Comparison of ENCODE assay signal across 17 cellular contexts in genomic region chr7:98618786-98619185, GRCh38. TPM values are rescaled to one million over a fixed set of nuclear protein-coding genes. Genes with fewer than 3 reads are reported as not detected.
DNase-seq lines count a peak whose midpoint lies in the region; ATAC-seq lines count a peak whose summit lies in the region.
"Had no signal": no experiment of that assay in that cellular context is flagged by ENCODE, and none has a peak within 500 bp of the region (broad histone marks: within the 10 kb centered on the region; RNA-seq: fewer than 3 reads in every experiment).

No MANE protein-coding gene starts in this region.

- DNase-seq in stimulated activated naive CD8-positive, alpha-beta T cell treated with anti-CD3 and anti-CD28 coated beads, Interleukin-15, amount 100 ng/mL, for 72 hours, result no peak
- peak in 1 of 2 experiments; percentile 20 for DNase-seq in SJSA1 (ENCODE audit: low read depth in 1 of 2, low spot score in 2 of 2)
- DNase-seq in effector CD8-positive, alpha-beta T cell (lab: John Stamatoyannopoulos, UW), result no peak
- no peak for DNase-seq in NCI-H82 treated with DMSO at 0.1 percent for 48 hours (lab: John Stamatoyannopoulos, UW; ENCODE audit: unreplicated experiment)
- no peak for DNase-seq in NCI-H82 (lab: John Stamatoyannopoulos, UW)
- DNase-seq: activated CD4-positive, CD25-positive, alpha-beta regulatory T cell; activated naive CD8-positive, alpha-beta T cell treated with anti-CD3 and anti-CD28 coated beads, Interleukin-2, amount 50 U/mL, for 24 hours; BE2C; dermis blood vessel endothelial cell; NCI-H187 treated with DMSO at 0.1 percent for 48 hours; NK-92 treated with Interleukin-12 subunit alpha and Interleukin-12 subunit beta, amount 100 ng/mL, for 24 hours; stimulated activated CD8-positive, alpha-beta memory T cell treated with anti-CD3 and anti-CD28 coated beads, Interleukin-4, amount 100 ng/mL, for 48 hours had no signal

- H3K27ac Mint-ChIP-seq in stimulated activated naive CD8-positive, alpha-beta T cell treated with anti-CD3 and anti-CD28 coated beads, Interleukin-15, Interleukin-2, amounts not matched to agents 100 ng/mL and 50 ng/mL, for 24 hours, result no peak overlapping the region
- no peak overlapping the region for H3K27ac Mint-ChIP-seq in stimulated activated naive CD8-positive, alpha-beta T cell treated with anti-CD3 and anti-CD28 coated beads, Interleukin-15, amount 100 ng/mL, for 72 hours

- no peak for ATAC-seq in stimulated activated naive CD8-positive, alpha-beta T cell treated with anti-CD3 and anti-CD28 coated beads, Interleukin-15, amount 100 ng/mL, for 72 hours
- ATAC-seq in HG02798 (IDR thresholded peaks at IDR 0.05; ENCODE audit: poor library complexity, unreplicated experiment), result no peak
- ATAC-seq: left colon had no signal

- H3K27me3 ChIP-seq in SJSA1 (replicated peaks) (peaks cover 26% of the 10 kb centered on the region), iPS-15b (ENCODE audit: control insufficient read depth, insufficient read depth, low read length) (peaks cover 59% of the 10 kb centered on the region)

- peaks cover 21% of the 10 kb centered on the region for H3K4me1 Mint-ChIP-seq in stimulated activated naive CD8-positive, alpha-beta T cell treated with anti-CD3 and anti-CD28 coated beads, Interleukin-15, Interleukin-2, amounts not matched to agents 100 ng/mL and 50 ng/mL, for 24 hours (ENCODE audit: low read depth)
- peaks cover 5% of the 10 kb centered on the region for H3K4me1 Mint-ChIP-seq in stimulated activated naive CD8-positive, alpha-beta T cell treated with anti-CD3 and anti-CD28 coated beads, Interleukin-15, amount 100 ng/mL, for 72 hours

- H3K9ac ChIP-seq in iPS-15b (ENCODE audit: low read depth, low read length), result no peak overlapping the region

- H3K4me1 ChIP-seq in SJSA1 (replicated peaks), result peaks cover 39% of the 10 kb centered on the region
- peaks cover 16% of the 10 kb centered on the region for H3K4me1 ChIP-seq in iPS-15b (ENCODE audit: control insufficient read depth, insufficient read depth, low read length)
- H3K4me1 ChIP-seq: BE2C, HAP-1 had no signal

- H3K4me3 Mint-ChIP-seq in stimulated activated naive CD8-positive, alpha-beta T cell treated with anti-CD3 and anti-CD28 coated beads, Interleukin-15, Interleukin-2, amounts not matched to agents 100 ng/mL and 50 ng/mL, for 24 hours, result peak overlapping the region; percentile 30
- H3K4me3 Mint-ChIP-seq in stimulated activated naive CD8-positive, alpha-beta T cell treated with anti-CD3 and anti-CD28 coated beads, Interleukin-15, amount 100 ng/mL, for 72 hours, result no peak overlapping the region
- H3K4me3 Mint-ChIP-seq: activated naive CD8-positive, alpha-beta T cell treated with anti-CD3 and anti-CD28 coated beads, Interleukin-2, amount 50 U/mL, for 24 hours had no signal

- H3K9me3 ChIP-seq in SJSA1 (replicated peaks) (peaks cover 8% of the 10 kb centered on the region), iPS-15b (ENCODE audit: control insufficient read depth, insufficient read depth, low read length) (no peaks in the 10 kb centered on the region)
- H3K9me3 ChIP-seq: HAP-1 had no signal

- peaks cover 54% of the 10 kb centered on the region for H3K27me3 Mint-ChIP-seq in stimulated activated naive CD8-positive, alpha-beta T cell treated with anti-CD3 and anti-CD28 coated beads, Interleukin-15, Interleukin-2, amounts not matched to agents 100 ng/mL and 50 ng/mL, for 24 hours
- peaks cover 74% of the 10 kb centered on the region for H3K27me3 Mint-ChIP-seq in stimulated activated naive CD8-positive, alpha-beta T cell treated with anti-CD3 and anti-CD28 coated beads, Interleukin-15, amount 100 ng/mL, for 72 hours

- H3K36me3 ChIP-seq in SJSA1, result peaks cover 42% of the 10 kb centered on the region
- peaks cover 3% of the 10 kb centered on the region for H3K36me3 ChIP-seq in iPS-15b (ENCODE audit: control insufficient read depth, insufficient read depth, low read length)
- H3K36me3 ChIP-seq: BE2C, HAP-1 had no signal

- peak overlapping the region; percentile 76 for H3K4me3 ChIP-seq in SJSA1
- peak overlapping the region; percentile 41 for H3K4me3 ChIP-seq in iPS-15b (ENCODE audit: low read depth, low read length)
- H3K4me3 ChIP-seq: HAP-1 had no signal

- H3K9me3 Mint-ChIP-seq in stimulated activated naive CD8-positive, alpha-beta T cell treated with anti-CD3 and anti-CD28 coated beads, Interleukin-15, Interleukin-2, amounts not matched to agents 100 ng/mL and 50 ng/mL, for 24 hours, result peaks cover under 1% of the 10 kb centered on the region
- peaks cover 0 to 1% of the 10 kb centered on the region in 2 donors for H3K9me3 Mint-ChIP-seq in stimulated activated naive CD8-positive, alpha-beta T cell treated with anti-CD3 and anti-CD28 coated beads, Interleukin-15, amount 100 ng/mL, for 72 hours

- H3K36me3 Mint-ChIP-seq in stimulated activated naive CD8-positive, alpha-beta T cell treated with anti-CD3 and anti-CD28 coated beads, Interleukin-15, Interleukin-2, amounts not matched to agents 100 ng/mL and 50 ng/mL, for 24 hours (ENCODE audit: low read depth), result no peaks in the 10 kb centered on the region

- no peak overlapping the region for H3K27ac ChIP-seq in SJSA1

RNA-seq across cellular contexts. Expression of gene NPTX2, which starts 1.7 kb away (rescaled TPM):
- 138 and 160 TPM in 2 replicates for total RNA-seq in SJSA1 (2014; rRNA removed; shearing (Covaris generic))
